ENCODE assay signal across 27 cellular contexts in genomic region chr17:55411463-55411855, GRCh38.
"Had no signal": no experiment of that assay in that cellular context is flagged by ENCODE, and none has a peak within 500 bp of the region (broad histone marks: within the 10 kb centered on the region; RNA-seq: fewer than 3 reads in every experiment).

No MANE protein-coding gene starts in this region.

- H3K9ac ChIP-seq: neural progenitor cell, parathyroid adenoma had no signal

- FAIRE-seq: bronchial epithelial cell had no signal

- H3K27me3 ChIP-seq: colonic mucosa, neural progenitor cell, right atrium auricular region, stomach, suprapubic skin, transverse colon, uterus had no signal

- H3K9me3 ChIP-seq: colonic mucosa, lower lobe of right lung, right atrium auricular region, stomach, suprapubic skin, transverse colon, uterus had no signal

- H3K4me2 ChIP-seq: neural progenitor cell had no signal

- H3K4me1 ChIP-seq: colonic mucosa, suprapubic skin, uterus had no signal

- H2AFZ ChIP-seq: neural progenitor cell, parathyroid adenoma had no signal

- H3K4me3 ChIP-seq: colonic mucosa, lower lobe of right lung, neural progenitor cell, right atrium auricular region, stomach, suprapubic skin, transverse colon, uterus had no signal

- H3K79me2 ChIP-seq: parathyroid adenoma had no signal

- ATAC-seq: activated CD4-positive, alpha-beta T cell treated with anti-CD3 and anti-CD28 coated beads for 36 hours; activated CD8-positive, alpha-beta memory T cell treated with anti-CD3 and anti-CD28 coated beads, Interleukin-2, amount 10 ng/mL, durations not matched to agents 7 days and 5 days; activated CD8-positive, alpha-beta T cell treated with anti-CD3 and anti-CD28 coated beads, Interleukin-2, amount 10 ng/mL, durations not matched to agents 7 days and 5 days; activated naive CD4-positive, alpha-beta T cell treated with anti-CD3 and anti-CD28 coated beads, Interleukin-2, amount 50 U/mL, for 72 hours; natural killer cell; stimulated activated naive B cell treated with anti-CD40 and anti-IgM and Interleukin-4, amounts not matched to agents 10 μg/mL and 1 μg/mL and 100 μg/mL, for 72 hours had no signal

- H3K27ac ChIP-seq: colonic mucosa, lower lobe of right lung, neural progenitor cell, parathyroid adenoma, stomach, suprapubic skin, transverse colon, uterus had no signal

- H3K36me3 ChIP-seq: uterus had no signal

- DNase-seq: activated CD4-positive, alpha-beta T cell treated with anti-CD3 and anti-CD28 coated beads for 36 hours; activated CD4-positive, CD25-positive, alpha-beta regulatory T cell; activated CD8-positive, alpha-beta memory T cell treated with anti-CD3 and anti-CD28 coated beads, Interleukin-2, amount 10 ng/mL, durations not matched to agents 7 days and 5 days; activated CD8-positive, alpha-beta T cell treated with anti-CD3 and anti-CD28 coated beads, Interleukin-2, amount 10 ng/mL, durations not matched to agents 7 days and 5 days; activated naive CD4-positive, alpha-beta T cell; activated T-cell treated with anti-CD3 and anti-CD28 coated beads, Interleukin-2, amount 50 U/mL, for 48 hours; anterior cingulate cortex; cerebellar nuclear complex; colonic mucosa; effector memory CD4-positive, alpha-beta T cell; head of caudate nucleus; lower lobe of right lung; mesendoderm; natural killer cell; occipital lobe; stimulated activated CD4-positive, alpha-beta T cell treated with anti-CD3 and anti-CD28 coated beads, Interleukin-15, amount 100 ng/mL, for 24 hours; stimulated activated CD4-positive, alpha-beta T cell treated with anti-CD3 and anti-CD28 coated beads, Interleukin-2, amount 100 ng/mL, for 24 hours; stimulated activated naive B cell treated with anti-CD40 and anti-IgM and Interleukin-4, amounts not matched to agents 10 μg/mL and 1 μg/mL and 100 μg/mL, for 72 hours; stomach; transverse colon; uterus had no signal
